In the genomic region with DNA sequence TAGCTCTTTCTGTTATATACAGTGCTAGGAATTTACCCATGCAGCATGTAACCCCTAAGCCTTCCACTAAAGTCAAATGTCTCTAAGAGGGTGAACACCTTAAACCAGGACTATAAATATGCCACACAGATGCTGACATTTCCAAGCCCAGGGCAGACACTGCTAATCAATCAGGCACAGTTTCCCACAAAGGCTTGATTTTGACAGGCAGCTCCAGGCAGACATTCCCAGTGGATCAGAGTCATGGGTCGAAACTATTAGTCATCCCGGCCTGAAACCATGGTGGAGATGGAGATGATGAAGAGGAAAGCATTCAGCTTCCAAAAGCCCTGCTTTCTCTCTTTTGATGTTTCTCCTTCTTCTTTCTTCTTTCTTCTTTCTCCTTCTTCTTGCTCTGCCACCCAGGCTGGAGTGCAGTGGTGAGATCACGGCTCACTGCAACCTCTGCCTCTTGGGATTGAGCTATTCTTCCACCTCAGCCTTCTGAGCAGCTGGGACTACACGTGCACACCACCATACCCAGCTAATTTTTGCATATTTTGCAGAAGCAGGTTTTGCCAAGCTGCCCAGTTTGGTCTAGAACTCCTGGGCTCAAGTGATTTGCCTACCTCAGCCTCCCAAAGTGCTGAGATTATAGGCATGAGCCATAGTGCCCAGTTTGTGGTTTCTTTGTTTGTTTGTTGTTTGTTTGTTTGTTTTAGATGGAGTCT, we compare ENCODE assay signal across 23 cellular contexts. TPM values are rescaled to one million over a fixed set of nuclear protein-coding genes. Genes with fewer than 3 reads are reported as not detected.
DNase-seq lines count a peak whose midpoint lies in the region; ATAC-seq, FAIRE-seq and TF ChIP-seq lines count a peak whose summit lies in the region.
"Had no signal": no experiment of that assay in that cellular context is flagged by ENCODE, and none has a peak within 500 bp of the region (broad histone marks: within the 10 kb centered on the region; RNA-seq: fewer than 3 reads in every experiment).

No MANE protein-coding gene starts in this region.

- H3K27ac ChIP-seq in right atrium auricular region (no peak overlapping the region), small intestine (ENCODE audit: low read depth in 1 of 2, low read length in 1 of 2) (no peak overlapping the region), kidney (ENCODE audit: low read depth in 2 of 2, low read length in 2 of 2) (no peak overlapping the region)
- H3K27ac ChIP-seq: left ventricle myocardium inferior, parathyroid adenoma, upper lobe of left lung had no signal

- WGBS in small intestine, 3 donors, result 74 to 81% (median 79%) methylated on average over 4 of the region's 4 CpGs

- H3K4me1 Mint-ChIP-seq in T-helper 17 cell, result peaks cover 6% of the 10 kb centered on the region

- no peak for TF ChIP-seq CTCF in right atrium auricular region (IDR thresholded peaks at IDR 0.05)
- no peak for TF ChIP-seq CTCF in kidney (IDR thresholded peaks at IDR 0.05; ENCODE audit: borderline replicate concordance, extremely low read depth, insufficient read depth)

- peaks cover 2% of the 10 kb centered on the region for H3K36me3 Mint-ChIP-seq in T-helper 17 cell (ENCODE audit: low read depth)
- H3K36me3 Mint-ChIP-seq: mesothelial cell of epicardium; naive thymus-derived CD8-positive, alpha-beta T cell had no signal

- DNase-seq in Right ventricle myocardium superior, result peak; percentile 3
- no peak for DNase-seq in right atrium auricular region (ENCODE audit: low spot score)
- no peak for DNase-seq in T-helper 17 cell
- peak; percentile 9 for DNase-seq in mesenteric fat pad (ENCODE audit: low spot score)
- DNase-seq in KG1 (lab: John Stamatoyannopoulos, UW), result no peak
- DNase-seq in small intestine, result no peak
- no peak for DNase-seq in C1 segment of cervical spinal cord (lab: John Stamatoyannopoulos, UW)
- DNase-seq in kidney, result no peak
- DNase-seq: BE2C; Calu3; effector CD8-positive, alpha-beta T cell; left ventricle myocardium inferior; naive thymus-derived CD8-positive, alpha-beta T cell; NCI-H1092 treated with DMSO at 0.1 percent for 48 hours; NCI-H1930; NCI-H774; substantia nigra; T-helper 9 cell had no signal

- no peaks in the 10 kb centered on the region for H3K36me3 ChIP-seq in right atrium auricular region
- no peaks in the 10 kb centered on the region for H3K36me3 ChIP-seq in small intestine (ENCODE audit: control insufficient read depth in 2 of 2, insufficient read depth in 2 of 2, low read length in 2 of 2)
- no peaks in the 10 kb centered on the region for H3K36me3 ChIP-seq in kidney (ENCODE audit: control insufficient read depth in 1 of 2, insufficient read depth in 2 of 2, low read length in 2 of 2)
- H3K36me3 ChIP-seq: BE2C, HAP-1, left ventricle myocardium inferior, upper lobe of left lung had no signal

- H3K9me3 ChIP-seq in right atrium auricular region (no peaks in the 10 kb centered on the region), T-helper 17 cell (ENCODE audit: control insufficient read depth, low read length, poor library complexity, severe bottlenecking) (no peaks in the 10 kb centered on the region), small intestine (ENCODE audit: control insufficient read depth, low read depth) (no peaks in the 10 kb centered on the region), kidney (ENCODE audit: control insufficient read depth in 1 of 2, low read length in 2 of 2) (no peaks in the 10 kb centered on the region)
- H3K9me3 ChIP-seq: BE2C, HAP-1, left ventricle myocardium inferior, upper lobe of left lung had no signal

- H3K4me3 Mint-ChIP-seq in T-helper 17 cell, result no peak overlapping the region
- H3K4me3 Mint-ChIP-seq: mesothelial cell of epicardium; naive thymus-derived CD8-positive, alpha-beta T cell had no signal

- H3K9ac ChIP-seq in kidney (ENCODE audit: low read length in 2 of 2), result no peak overlapping the region
- H3K9ac ChIP-seq: parathyroid adenoma had no signal

- no peak for ATAC-seq in Right ventricle myocardium superior (ENCODE audit: poor library complexity)
- no peak for ATAC-seq in T-helper 17 cell
- ATAC-seq: GM12878; naive thymus-derived CD8-positive, alpha-beta T cell had no signal

- peaks cover 35% of the 10 kb centered on the region for H3K27me3 Mint-ChIP-seq in T-helper 17 cell

- no peaks in the 10 kb centered on the region for H3K27me3 ChIP-seq in right atrium auricular region
- no peaks in the 10 kb centered on the region for H3K27me3 ChIP-seq in small intestine (ENCODE audit: control insufficient read depth in 2 of 2, insufficient read depth in 2 of 2, low read length in 2 of 2)
- H3K27me3 ChIP-seq: BE2C, upper lobe of left lung had no signal

- H3K4me1 ChIP-seq in right atrium auricular region (no peaks in the 10 kb centered on the region), small intestine (ENCODE audit: control insufficient read depth in 2 of 2, insufficient read depth in 1 of 2, low read depth in 1 of 2, low read length in 1 of 2) (no peaks in the 10 kb centered on the region), kidney (ENCODE audit: control insufficient read depth in 1 of 2, insufficient read depth in 1 of 2, low read depth in 1 of 2, low read length in 2 of 2) (peaks cover 8 to 16% of the 10 kb centered on the region in 2 donors)
- H3K4me1 ChIP-seq: BE2C, HAP-1, left ventricle myocardium inferior, parathyroid adenoma, upper lobe of left lung had no signal

- intact Hi-C loops in Right ventricle myocardium superior (cut with DNase I), result no loop called here
- intact Hi-C loops in kidney (cut with DNase I), result no loop called here

- FAIRE-seq in small intestine (lab: Jason Lieb, UNC) (no peak), kidney (lab: Jason Lieb, UNC) (no peak)
- FAIRE-seq: GM12878 had no signal

- H3K4me3 ChIP-seq in right atrium auricular region, result no peak overlapping the region
- H3K4me3 ChIP-seq in small intestine (ENCODE audit: low read depth in 1 of 2, low read length in 2 of 2), result no peak overlapping the region
- no peak overlapping the region for H3K4me3 ChIP-seq in kidney (ENCODE audit: low read length in 2 of 2)
- H3K4me3 ChIP-seq: GM12878, HAP-1, left ventricle myocardium inferior, upper lobe of left lung had no signal

- H3K27ac Mint-ChIP-seq in T-helper 17 cell, result peak overlapping the region; percentile 29
- H3K27ac Mint-ChIP-seq: mesothelial cell of epicardium; naive thymus-derived CD8-positive, alpha-beta T cell had no signal

RNA-seq across cellular contexts. Expression of a gene that starts 21.0 kb away (rescaled TPM):
- total RNA-seq in Right ventricle myocardium superior (1.2 TPM), right atrium auricular region (1 to 10 TPM; 1.5 to 1.7 TPM), T-helper 17 cell (not detected), mesenteric fat pad (1.9 TPM), kidney (9.1 TPM)
- polyA plus RNA-seq in small intestine (1 to 10 TPM in 1 of 3 donors, under 1 TPM in 1, not detected in 1; 0.63 to 2.2 TPM), kidney (ENCODE audit: insufficient read depth, low read depth, low replicate concordance) (6.1 TPM)
- total RNA-seq: Calu3; naive thymus-derived CD8-positive, alpha-beta T cell had no signal
- polyA plus RNA-seq: naive thymus-derived CD8-positive, alpha-beta T cell had no signal

Comparison
In these comparisons a context has a peak if more than half of its experiments do, and no peak if none do; other contexts are left out.
1. DNase-seq: peak in Right ventricle myocardium superior (single experiment) and mesenteric fat pad (single experiment); none in right atrium auricular region (single experiment), T-helper 17 cell (0 of 3), KG1 (single experiment), small intestine (single experiment), C1 segment of cervical spinal cord (0 of 14) and kidney (single experiment).